In the genomic region with DNA sequence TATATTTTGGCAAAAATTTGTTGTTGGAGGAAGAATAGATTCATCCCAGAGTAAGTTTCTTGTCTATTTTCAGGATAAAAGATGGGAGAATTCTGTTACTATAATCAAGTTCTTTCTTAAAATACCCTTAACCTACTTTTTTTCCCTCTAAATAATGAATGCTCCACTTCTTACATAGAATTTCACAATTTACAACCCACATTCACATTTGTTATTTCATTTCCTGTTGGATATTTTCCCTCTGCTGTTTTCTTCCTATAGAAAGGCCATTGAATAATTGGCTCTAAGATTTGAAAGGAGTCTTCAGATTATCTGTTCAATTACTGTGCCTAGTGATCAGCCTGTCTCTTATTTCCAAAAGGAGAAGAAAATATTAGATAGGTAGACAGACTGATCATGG, we compare ENCODE assay signal across 22 cellular contexts.
"Had no signal": no experiment of that assay in that cellular context is flagged by ENCODE, and none has a peak within 500 bp of the region (broad histone marks: within the 10 kb centered on the region; RNA-seq: fewer than 3 reads in every experiment).

No MANE protein-coding gene starts in this region.

- DNase-seq: activated CD4-positive, alpha-beta T cell treated with anti-CD3 and anti-CD28 coated beads for 1 hour; activated CD4-positive, alpha-beta T cell treated with anti-CD3 and anti-CD28 coated beads, Interleukin-2, amount 50 U/mL, for 48 hours; activated naive CD8-positive, alpha-beta T cell treated with anti-CD3 and anti-CD28 coated beads, Interleukin-2, amount 10 ng/mL, durations not matched to agents 7 days and 5 days; anterior cingulate cortex; cortex of kidney; effector CD8-positive, alpha-beta T cell; esophagus squamous epithelium; foreskin melanocyte; kidney; stimulated activated CD4-positive, alpha-beta T cell treated with anti-CD3 and anti-CD28 coated beads, Interleukin-4, amount 100 ng/mL, for 1 hour; stimulated activated naive CD8-positive, alpha-beta T cell treated with anti-CD3 and anti-CD28 coated beads, Interleukin-15, amount 100 ng/mL, for 72 hours; transverse colon; uterus; WERI-Rb-1 had no signal

- H3K4me1 ChIP-seq: parathyroid adenoma, suprapubic skin, uterus had no signal

- H3K27me3 ChIP-seq: esophagus squamous epithelium, neutrophil, suprapubic skin, transverse colon, uterus had no signal

- H3K9ac ChIP-seq: parathyroid adenoma had no signal

- H2AFZ ChIP-seq: parathyroid adenoma had no signal

- H3K36me3 ChIP-seq: esophagus squamous epithelium, neutrophil, suprapubic skin, transverse colon, uterus, WERI-Rb-1 had no signal

- H3K36me3 Mint-ChIP-seq: activated naive CD8-positive, alpha-beta T cell treated with anti-CD3 and anti-CD28 coated beads, Interleukin-2, amount 10 ng/mL, durations not matched to agents 7 days and 5 days; natural killer cell treated with Interleukin-12 subunit alpha and Interleukin-12 subunit beta and Interleukin-15 and Interleukin-18, amount 100 ng/mL, for 72 hours had no signal

- H3K27ac ChIP-seq: esophagus squamous epithelium, neutrophil, parathyroid adenoma, suprapubic skin, transverse colon, uterus, WERI-Rb-1 had no signal

- H3K4me1 Mint-ChIP-seq: activated naive CD8-positive, alpha-beta T cell treated with anti-CD3 and anti-CD28 coated beads, Interleukin-2, amount 10 ng/mL, durations not matched to agents 7 days and 5 days; stimulated activated naive CD8-positive, alpha-beta T cell treated with anti-CD3 and anti-CD28 coated beads, Interleukin-15, amount 100 ng/mL, for 72 hours had no signal

- H3K79me2 ChIP-seq: parathyroid adenoma had no signal

- H3K27ac Mint-ChIP-seq: activated naive CD8-positive, alpha-beta T cell treated with anti-CD3 and anti-CD28 coated beads, Interleukin-2, amount 10 ng/mL, durations not matched to agents 7 days and 5 days; natural killer cell treated with Interleukin-12 subunit alpha and Interleukin-12 subunit beta and Interleukin-15 and Interleukin-18, amount 100 ng/mL, for 72 hours had no signal

- ATAC-seq: left lobe of liver; natural killer cell treated with Interleukin-12 subunit alpha and Interleukin-12 subunit beta and Interleukin-15 and Interleukin-18, amount 100 ng/mL, for 72 hours; sciatic nerve; stimulated activated naive CD8-positive, alpha-beta T cell treated with anti-CD3 and anti-CD28 coated beads, Interleukin-15, amount 100 ng/mL, for 72 hours had no signal

- H3K4me2 ChIP-seq: smooth muscle cell had no signal

- H3K9me3 ChIP-seq: esophagus squamous epithelium, neutrophil, suprapubic skin, transverse colon, uterus had no signal

- H3K4me3 ChIP-seq: esophagus squamous epithelium, lung, smooth muscle cell, suprapubic skin, transverse colon, uterus had no signal

- H3K9me3 Mint-ChIP-seq: activated naive CD8-positive, alpha-beta T cell treated with anti-CD3 and anti-CD28 coated beads, Interleukin-2, amount 10 ng/mL, durations not matched to agents 7 days and 5 days; natural killer cell treated with Interleukin-12 subunit alpha and Interleukin-12 subunit beta and Interleukin-15 and Interleukin-18, amount 100 ng/mL, for 72 hours; stimulated activated naive CD8-positive, alpha-beta T cell treated with anti-CD3 and anti-CD28 coated beads, Interleukin-15, amount 100 ng/mL, for 72 hours had no signal

- H3K4me3 Mint-ChIP-seq: activated naive CD8-positive, alpha-beta T cell treated with anti-CD3 and anti-CD28 coated beads, Interleukin-2, amount 10 ng/mL, durations not matched to agents 7 days and 5 days; natural killer cell treated with Interleukin-12 subunit alpha and Interleukin-12 subunit beta and Interleukin-15 and Interleukin-18, amount 100 ng/mL, for 72 hours; stimulated activated naive CD8-positive, alpha-beta T cell treated with anti-CD3 and anti-CD28 coated beads, Interleukin-15, amount 100 ng/mL, for 72 hours had no signal
